ENCODE assay signal across 1 cellular context in genomic region chr22:44618400-44618799, GRCh38.
TF ChIP-seq lines count a peak whose summit lies in the region.

No MANE protein-coding gene starts in this region.

TF ChIP-seq in SK-N-SH, 30 proteins besides CTCF, POLR2A, EP300 and RAD21 (continued from another document):
- TF ChIP-seq PBX3 (IDR thresholded peaks at IDR 0.05) = no peak
- TF ChIP-seq RXRA (IDR thresholded peaks at IDR 0.05; ENCODE audit: borderline replicate concordance, low read depth) = no peak
- TF ChIP-seq POLR2AphosphoS5 (IDR thresholded peaks at IDR 0.05; ENCODE audit: low read depth, low read length) = no peak
- no peak for TF ChIP-seq MEF2A (IDR thresholded peaks at IDR 0.05; ENCODE audit: borderline replicate concordance, low read depth)
